Comparison of ENCODE assay signal across 7 cellular contexts in the genomic region with DNA sequence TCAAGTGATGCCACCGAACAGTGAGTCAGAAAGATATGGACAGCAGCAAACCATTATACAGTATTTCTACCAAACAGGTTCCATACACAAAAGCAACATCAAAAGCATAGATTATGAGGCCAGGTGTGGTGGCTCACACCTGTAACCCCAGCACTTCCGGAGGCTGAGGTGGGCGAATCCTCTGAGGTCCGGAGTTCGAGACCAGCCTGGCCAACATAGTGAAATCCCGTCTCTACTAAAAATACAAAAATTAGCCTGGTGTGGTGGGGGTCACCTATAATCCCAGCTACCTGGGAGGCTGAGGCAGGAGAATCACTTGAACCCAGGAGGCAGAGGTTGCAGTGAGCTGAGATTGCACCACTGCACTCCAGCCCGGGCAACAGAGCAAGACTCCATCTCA. TPM values are rescaled to one million over a fixed set of nuclear protein-coding genes. Genes with fewer than 3 reads are reported as not detected.
DNase-seq lines count a peak whose midpoint lies in the region; ATAC-seq, FAIRE-seq and TF ChIP-seq lines count a peak whose summit lies in the region.
"Not testable (repeated sequence)": the region's sequence is repeated elsewhere in the genome, so short reads cannot be mapped to it uniquely, and the experiment has no call there.

No MANE protein-coding gene starts in this region.

- not testable (repeated sequence) for H2AFZ ChIP-seq in SU-DHL-6 (ENCODE audit: low read depth, low read length, severe bottlenecking); GM12878 (ENCODE audit: control insufficient read depth, low read depth, low read length)

- not testable (repeated sequence) for H3K27me3 Mint-ChIP-seq in CD8-positive, alpha-beta memory T cell; activated CD4-positive, alpha-beta memory T cell treated with anti-CD3 and anti-CD28 coated beads for 36 hours; activated T-helper 1 cell treated with anti-CD3 and anti-CD28 coated beads, Interleukin-12 subunit alpha, Interleukin-12 subunit beta, Interleukin-2, Interleukin-4 antibody, amounts not matched to agents 30 ng/mL and 10 ng/mL and 1 ng/mL, durations not matched to agents 14 hours and 24 hours and 36 hours (ENCODE audit: insufficient read depth); naive thymus-derived CD4-positive, alpha-beta T cell; stimulated activated memory B cell treated with anti-CD40 and anti-IgM and Interleukin-4, amounts not matched to agents 10 μg/mL and 1 μg/mL and 100 μg/mL, for 72 hours

- H3K9me3 ChIP-seq in CD8-positive, alpha-beta memory T cell (ENCODE audit: low read length); SU-DHL-6 (ENCODE audit: insufficient read depth, low read length); GM12878 (replicated peaks; ENCODE audit: control insufficient read depth, insufficient read depth, low read length); naive thymus-derived CD4-positive, alpha-beta T cell (ENCODE audit: control insufficient read depth in 2 of 3, low read length in 3 of 3): not testable (repeated sequence)

- H3K79me2 ChIP-seq in SU-DHL-6 (ENCODE audit: insufficient read depth, low read length), result peaks cover 23% of the 10 kb centered on the region
- H3K79me2 ChIP-seq in GM12878 (ENCODE audit: control insufficient read depth, insufficient read depth, low read length), result not testable (repeated sequence)

- H3K4me3 ChIP-seq in CD8-positive, alpha-beta memory T cell (ENCODE audit: low read length), result peak overlapping the region; percentile 94
- not testable (repeated sequence) for H3K4me3 ChIP-seq in SU-DHL-6 (ENCODE audit: insufficient read depth, low read length, poor library complexity, severe bottlenecking); GM12878
- H3K4me3 ChIP-seq in naive thymus-derived CD4-positive, alpha-beta T cell (ENCODE audit: low read length), result peak overlapping the region; percentile 55

- RAD21 ChIA-PET in GM12878 (lab: Charles Lee; ENCODE audit: unreplicated experiment), result not testable (repeated sequence)

- SMC1A ChIA-PET in GM12878 (lab: Charles Lee; ENCODE audit: uncharacterized antibody, unreplicated experiment), result interaction anchor here (1.2 to 1.4 kb wide), 2 partner anchors 9 to 13 kb away, joined by 3 to 5 read pairs; no protein-coding TSS in a partner anchor

- not testable (repeated sequence) for TF ChIP-seq RAD21 in GM12878 (IDR thresholded peaks at IDR 0.05; ENCODE audit: insufficient read depth, low read depth, low read length)

- FAIRE-seq in GM12878 (lab: Jason Lieb, UNC), result not testable (repeated sequence)

- not testable (repeated sequence) for TF ChIP-seq POLR2A in GM12878 (IDR thresholded peaks at IDR 0.05; ENCODE audit: low read depth, low read length)

- not testable (repeated sequence) for H3K9me3 Mint-ChIP-seq in CD8-positive, alpha-beta memory T cell; activated T-helper 1 cell treated with anti-CD3 and anti-CD28 coated beads, Interleukin-12 subunit alpha, Interleukin-12 subunit beta, Interleukin-2, Interleukin-4 antibody, amounts not matched to agents 30 ng/mL and 10 ng/mL and 1 ng/mL, durations not matched to agents 14 hours and 24 hours and 36 hours; stimulated activated memory B cell treated with anti-CD40 and anti-IgM and Interleukin-4, amounts not matched to agents 10 μg/mL and 1 μg/mL and 100 μg/mL, for 72 hours
- peaks cover 15% of the 10 kb centered on the region for H3K9me3 Mint-ChIP-seq in activated CD4-positive, alpha-beta memory T cell treated with anti-CD3 and anti-CD28 coated beads for 36 hours
- peaks cover 2 to 15% (median 6%) of the 10 kb centered on the region in 11 donors for H3K9me3 Mint-ChIP-seq in naive thymus-derived CD4-positive, alpha-beta T cell

- ATAC-seq in GM12878; naive thymus-derived CD4-positive, alpha-beta T cell; stimulated activated memory B cell treated with anti-CD40 and anti-IgM and Interleukin-4, amounts not matched to agents 10 μg/mL and 1 μg/mL and 100 μg/mL, for 72 hours: not testable (repeated sequence)

- not testable (repeated sequence) for H3K9me2 ChIP-seq in SU-DHL-6 (replicated peaks; ENCODE audit: insufficient read depth, low read length)

- H3K4me1 ChIP-seq in CD8-positive, alpha-beta memory T cell (ENCODE audit: insufficient read depth, low read length), result peaks cover 61% of the 10 kb centered on the region
- H3K4me1 ChIP-seq in GM12878 (ENCODE audit: control insufficient read depth, insufficient read depth, low read length), result peaks cover 58% of the 10 kb centered on the region
- H3K4me1 ChIP-seq in naive thymus-derived CD4-positive, alpha-beta T cell (ENCODE audit: control insufficient read depth in 2 of 2, insufficient read depth in 2 of 2, low read length in 2 of 2), result peaks cover 34 to 44% of the 10 kb centered on the region in 2 donors

- H3K4me1 Mint-ChIP-seq in CD8-positive, alpha-beta memory T cell, result peaks cover 50 to 84% (median 65%) of the 10 kb centered on the region in 3 donors
- H3K4me1 Mint-ChIP-seq in activated CD4-positive, alpha-beta memory T cell treated with anti-CD3 and anti-CD28 coated beads for 36 hours (ENCODE audit: low read depth), result peaks cover 59% of the 10 kb centered on the region
- H3K4me1 Mint-ChIP-seq in activated T-helper 1 cell treated with anti-CD3 and anti-CD28 coated beads, Interleukin-12 subunit alpha, Interleukin-12 subunit beta, Interleukin-2, Interleukin-4 antibody, amounts not matched to agents 30 ng/mL and 10 ng/mL and 1 ng/mL, durations not matched to agents 14 hours and 24 hours and 36 hours (ENCODE audit: low read depth), result peaks cover 56% of the 10 kb centered on the region
- H3K4me1 Mint-ChIP-seq in naive thymus-derived CD4-positive, alpha-beta T cell, result peaks cover 20 to 77% (median 59%) of the 10 kb centered on the region in 7 donors
- peaks cover 71% of the 10 kb centered on the region for H3K4me1 Mint-ChIP-seq in stimulated activated memory B cell treated with anti-CD40 and anti-IgM and Interleukin-4, amounts not matched to agents 10 μg/mL and 1 μg/mL and 100 μg/mL, for 72 hours

- intact Hi-C loops in activated CD4-positive, alpha-beta memory T cell treated with anti-CD3 and anti-CD28 coated beads for 36 hours (cut with micrococcal nuclease), result loop anchor here (5.0 to 10.0 kb wide), 2 partner anchors 150 to 332 kb away; no protein-coding TSS in a partner anchor
- intact Hi-C loops in activated T-helper 1 cell treated with anti-CD3 and anti-CD28 coated beads, Interleukin-12 subunit alpha, Interleukin-12 subunit beta, Interleukin-2, Interleukin-4 antibody, amounts not matched to agents 30 ng/mL and 10 ng/mL and 1 ng/mL, durations not matched to agents 14 hours and 24 hours and 36 hours (cut with micrococcal nuclease), result not testable (repeated sequence)
- intact Hi-C loops in GM12878 (cut with micrococcal nuclease; ENCODE audit: unreplicated experiment), result loop anchor here (5.0 kb wide), 1 partner anchor 40 kb away; no protein-coding TSS in a partner anchor
- intact Hi-C loops in naive thymus-derived CD4-positive, alpha-beta T cell (cut with micrococcal nuclease), result loop anchor here (5.0 to 10.0 kb wide), 3 partner anchors 50 to 612 kb away; a partner anchor contains a TSS

- H3K36me3 ChIP-seq in CD8-positive, alpha-beta memory T cell (ENCODE audit: insufficient read depth, low read length); SU-DHL-6 (ENCODE audit: low read length); GM12878 (ENCODE audit: control insufficient read depth in 2 of 2, insufficient read depth in 2 of 2, low read length in 1 of 2): not testable (repeated sequence)
- H3K36me3 ChIP-seq in naive thymus-derived CD4-positive, alpha-beta T cell (ENCODE audit: control insufficient read depth in 2 of 3, insufficient read depth in 3 of 3, low read length in 3 of 3), result peaks cover 0 to 20% (median 3%) of the 10 kb centered on the region in 3 experiments

- not testable (repeated sequence) for DNase-seq in CD8-positive, alpha-beta memory T cell; activated CD4-positive, alpha-beta memory T cell treated with anti-CD3 and anti-CD28 coated beads for 36 hours; activated T-helper 1 cell treated with anti-CD3 and anti-CD28 coated beads, Interleukin-12 subunit alpha, Interleukin-12 subunit beta, Interleukin-2, Interleukin-4 antibody, amounts not matched to agents 30 ng/mL and 10 ng/mL and 1 ng/mL, durations not matched to agents 14 hours and 24 hours and 36 hours (ENCODE audit: low spot score); GM12878 (ENCODE audit: low read depth, low spot score); naive thymus-derived CD4-positive, alpha-beta T cell

- not testable (repeated sequence) for H3K27me3 ChIP-seq in CD8-positive, alpha-beta memory T cell (ENCODE audit: insufficient read depth, low read length, poor library complexity, severe bottlenecking); SU-DHL-6 (ENCODE audit: low read length); GM12878 (replicated peaks in 1 of 2; ENCODE audit: control insufficient read depth in 2 of 2, insufficient read depth in 2 of 2, low read length in 1 of 2); naive thymus-derived CD4-positive, alpha-beta T cell (ENCODE audit: control insufficient read depth in 2 of 2, insufficient read depth in 2 of 2, low read length in 2 of 2)

- H3F3A ChIP-seq in SU-DHL-6 (ENCODE audit: insufficient read depth), result peaks cover 72% of the 10 kb centered on the region

- in situ Hi-C loops in GM12878 (cut with MboI), result not testable (repeated sequence)

- not testable (repeated sequence) for H3K27ac ChIP-seq in CD8-positive, alpha-beta memory T cell (ENCODE audit: low read depth, low read length)
- H3K27ac ChIP-seq in SU-DHL-6 (ENCODE audit: low read depth, low read length), result peak overlapping the region; percentile 100
- peak overlapping the region; percentile 6; the same call in 1 of the 2 replicates for H3K27ac ChIP-seq in GM12878 (ENCODE audit: control insufficient read depth, insufficient read depth)
- peak overlapping the region; percentile 81 for H3K27ac ChIP-seq in naive thymus-derived CD4-positive, alpha-beta T cell (ENCODE audit: low read depth, low read length)

- not testable (repeated sequence) for BruUV-seq in GM12878 (replicated peaks; lab: Mats Ljungman, UMichigan)

- WGBS in GM12878 (ENCODE audit: insufficient coverage, insufficient replicate concordance, low lambda C conversion rate, missing lambda C conversion rate), result 76% methylated on average over 6 of the region's 7 CpGs

- POLR2A ChIA-PET in CD8-positive, alpha-beta memory T cell (lab: Charles Lee); activated CD4-positive, alpha-beta memory T cell treated with anti-CD3 and anti-CD28 coated beads for 36 hours (lab: Charles Lee): not testable (repeated sequence)
- POLR2A ChIA-PET in GM12878 (lab: Charles Lee), result interaction anchor here (0.6 to 0.7 kb wide), 2 partner anchors 14 to 993 kb away, joined by 3 read pairs; no protein-coding TSS in a partner anchor
- POLR2A ChIA-PET in naive thymus-derived CD4-positive, alpha-beta T cell (lab: Charles Lee), result interaction anchor here (0.8 to 1.5 kb wide), 2 partner anchors 10 to 12 kb away, joined by 3 to 4 read pairs; no protein-coding TSS in a partner anchor

- not testable (repeated sequence) for TF ChIP-seq CTCF in SU-DHL-6 (IDR thresholded peaks at IDR 0.05; ENCODE audit: insufficient read depth, low read length, poor library complexity, severe bottlenecking); GM12878 (IDR thresholded peaks at IDR 0.05 in 2 of 3, conservative IDR thresholded peaks at IDR 0.05 in 1 of 3; ENCODE audit: control insufficient read depth in 2 of 3, extremely low read depth in 1 of 3, insufficient read depth in 1 of 3, low read depth in 3 of 3, low read length in 3 of 3)

- CTCF ChIA-PET in CD8-positive, alpha-beta memory T cell (lab: Charles Lee); activated CD4-positive, alpha-beta memory T cell treated with anti-CD3 and anti-CD28 coated beads for 36 hours (lab: Charles Lee); GM12878 (lab: Yijun Ruan, JAX); naive thymus-derived CD4-positive, alpha-beta T cell (lab: Charles Lee): not testable (repeated sequence)

- H3K4me3 Mint-ChIP-seq in CD8-positive, alpha-beta memory T cell, result peak overlapping the region; percentile 91 to 96 (median 93)
- peak overlapping the region; percentile 73 for H3K4me3 Mint-ChIP-seq in activated CD4-positive, alpha-beta memory T cell treated with anti-CD3 and anti-CD28 coated beads for 36 hours
- H3K4me3 Mint-ChIP-seq in activated T-helper 1 cell treated with anti-CD3 and anti-CD28 coated beads, Interleukin-12 subunit alpha, Interleukin-12 subunit beta, Interleukin-2, Interleukin-4 antibody, amounts not matched to agents 30 ng/mL and 10 ng/mL and 1 ng/mL, durations not matched to agents 14 hours and 24 hours and 36 hours, result peak overlapping the region; percentile 69
- peak overlapping the region; percentile 83 to 100 (median 99) for H3K4me3 Mint-ChIP-seq in naive thymus-derived CD4-positive, alpha-beta T cell
- H3K4me3 Mint-ChIP-seq in stimulated activated memory B cell treated with anti-CD40 and anti-IgM and Interleukin-4, amounts not matched to agents 10 μg/mL and 1 μg/mL and 100 μg/mL, for 72 hours, result peak overlapping the region; percentile 61

- H3K36me3 Mint-ChIP-seq in CD8-positive, alpha-beta memory T cell, result peaks cover 2 to 31% (median 10%) of the 10 kb centered on the region in 3 donors
- not testable (repeated sequence) for H3K36me3 Mint-ChIP-seq in activated CD4-positive, alpha-beta memory T cell treated with anti-CD3 and anti-CD28 coated beads for 36 hours; activated T-helper 1 cell treated with anti-CD3 and anti-CD28 coated beads, Interleukin-12 subunit alpha, Interleukin-12 subunit beta, Interleukin-2, Interleukin-4 antibody, amounts not matched to agents 30 ng/mL and 10 ng/mL and 1 ng/mL, durations not matched to agents 14 hours and 24 hours and 36 hours (ENCODE audit: low read depth)
- peaks cover 3 to 31% (median 20%) of the 10 kb centered on the region in 5 donors for H3K36me3 Mint-ChIP-seq in naive thymus-derived CD4-positive, alpha-beta T cell
- peaks cover 15% of the 10 kb centered on the region for H3K36me3 Mint-ChIP-seq in stimulated activated memory B cell treated with anti-CD40 and anti-IgM and Interleukin-4, amounts not matched to agents 10 μg/mL and 1 μg/mL and 100 μg/mL, for 72 hours

- H4K20me1 ChIP-seq in SU-DHL-6 (ENCODE audit: low read depth, low read length); GM12878 (ENCODE audit: control insufficient read depth, insufficient read depth): not testable (repeated sequence)

- H3K9ac ChIP-seq in SU-DHL-6 (ENCODE audit: low read length), result 0 out of 2 replicates have a peak overlapping the region, but pooled peaks have one; percentile 51
- not testable (repeated sequence) for H3K9ac ChIP-seq in GM12878 (ENCODE audit: control insufficient read depth, insufficient read depth, low read length)

- TF ChIP-seq EP300 in GM12878 (IDR thresholded peaks at IDR 0.05; ENCODE audit: borderline replicate concordance in 1 of 2, control insufficient read depth in 1 of 2, low read depth in 2 of 2, low read length in 2 of 2), result not testable (repeated sequence)

- H3K4me2 ChIP-seq in SU-DHL-6 (ENCODE audit: low read depth, low read length, poor library complexity, severe bottlenecking) (peak overlapping the region; percentile 86), GM12878 (ENCODE audit: control insufficient read depth, insufficient read depth) (peak overlapping the region; percentile 5; the same call in 1 of the 2 replicates)

- peak overlapping the region; percentile 60 to 97 (median 88) for H3K27ac Mint-ChIP-seq in CD8-positive, alpha-beta memory T cell
- peak overlapping the region; percentile 71 for H3K27ac Mint-ChIP-seq in activated CD4-positive, alpha-beta memory T cell treated with anti-CD3 and anti-CD28 coated beads for 36 hours
- not testable (repeated sequence) for H3K27ac Mint-ChIP-seq in activated T-helper 1 cell treated with anti-CD3 and anti-CD28 coated beads, Interleukin-12 subunit alpha, Interleukin-12 subunit beta, Interleukin-2, Interleukin-4 antibody, amounts not matched to agents 30 ng/mL and 10 ng/mL and 1 ng/mL, durations not matched to agents 14 hours and 24 hours and 36 hours
- H3K27ac Mint-ChIP-seq in naive thymus-derived CD4-positive, alpha-beta T cell, result peak overlapping the region; percentile 24 to 99 (median 97)
- peak overlapping the region; percentile 89 for H3K27ac Mint-ChIP-seq in stimulated activated memory B cell treated with anti-CD40 and anti-IgM and Interleukin-4, amounts not matched to agents 10 μg/mL and 1 μg/mL and 100 μg/mL, for 72 hours

RNA-seq across cellular contexts. Expression of a gene that starts 1.7 kb away (rescaled TPM):
- 10 to 100 TPM; 51.0 to 53.3 TPM for total RNA-seq in CD8-positive, alpha-beta memory T cell
- polyA plus RNA-seq in CD8-positive, alpha-beta memory T cell, result 9.6 TPM
- total RNA-seq in activated CD4-positive, alpha-beta memory T cell treated with anti-CD3 and anti-CD28 coated beads for 36 hours, result 10 to 100 TPM; 36.9 to 37.1 TPM
- 29.3 and 30.5 TPM in 2 replicates for total RNA-seq in activated T-helper 1 cell treated with anti-CD3 and anti-CD28 coated beads, Interleukin-12 subunit alpha, Interleukin-12 subunit beta, Interleukin-2, Interleukin-4 antibody, amounts not matched to agents 30 ng/mL and 10 ng/mL and 1 ng/mL, durations not matched to agents 14 hours and 24 hours and 36 hours
- 56.0 and 60.3 TPM in 2 replicates for total RNA-seq in GM12878 (2013; cell fraction: nucleolus; rRNA removed)
- total RNA-seq in GM12878 (2014; rRNA removed), result 26.9 and 31.1 TPM in 2 replicates
- 8.8 and 8.9 TPM in 2 replicates for total RNA-seq in GM12878 (2014; rRNA removed; fragmentation: Illumina TruSeq; extraction: Trizol)
- total RNA-seq in GM12878 (2021), result 32.3 and 37.3 TPM in 2 replicates
- 7.9 TPM for polyA plus RNA-seq in GM12878 (2011; ENCODE audit: low read depth)
- polyA plus RNA-seq in GM12878 (2011; rRNA removed), result 7.0 and 8.9 TPM in 2 replicates
- 15.0 and 21.0 TPM in 2 replicates for polyA plus RNA-seq in GM12878 (2011; cell fraction: cytosol; rRNA removed)
- 37.2 and 41.2 TPM in 2 replicates for polyA plus RNA-seq in GM12878 (2011; cell fraction: nucleus; rRNA removed)
- 17.2 and 18.4 TPM in 2 replicates for polyA plus RNA-seq in GM12878 (2012)
- polyA plus RNA-seq in GM12878 (2014; fragmentation: Illumina TruSeq; extraction: Trizol), result 1.2 and 6.6 TPM in 2 replicates
- under 1 TPM; 0.31 to 0.57 TPM for polyA plus RNA-seq in GM12878 (2014; fragmentation: Nextera tagmentation; extraction: Ambion mirVana)
- polyA plus RNA-seq in GM12878 (2014; rRNA removed), result 23.3 and 27.6 TPM in 2 replicates
- polyA plus RNA-seq in GM12878 (2016; fragmentation: Nextera tagmentation; extraction: Ambion mirVana), result 10 to 100 TPM; 17.9 to 19.9 TPM
- 8.9 and 22.5 TPM in 2 replicates for polyA minus RNA-seq in GM12878 (2011; rRNA and poly(A)+ RNA removed)
- polyA minus RNA-seq in GM12878 (2011; cell fraction: cytosol; rRNA and poly(A)+ RNA removed), result 16.8 and 20.8 TPM in 2 replicates
- polyA minus RNA-seq in GM12878 (2011; cell fraction: nucleus; rRNA and poly(A)+ RNA removed), result 13.7 and 21.9 TPM in 2 replicates
- 100 to 1,000 TPM in 4 of 5 experiments, 10 to 100 TPM in 1; 53.0 to 132 (median 130) TPM for total RNA-seq in naive thymus-derived CD4-positive, alpha-beta T cell
- polyA plus RNA-seq in naive thymus-derived CD4-positive, alpha-beta T cell, result 10 to 100 TPM in 1 of 2 donors, 1 to 10 TPM in 1; 3.9 to 14.4 TPM

RNA-seq across cellular contexts. Expression of a gene that starts 52.8 kb away (rescaled TPM):
- total RNA-seq in CD8-positive, alpha-beta memory T cell, result 1 to 10 TPM; 1.2 TPM
- not detected for polyA plus RNA-seq in CD8-positive, alpha-beta memory T cell
- 1 to 10 TPM; 2.9 to 3.3 TPM for total RNA-seq in activated CD4-positive, alpha-beta memory T cell treated with anti-CD3 and anti-CD28 coated beads for 36 hours
- 1.5 TPM in 2 replicates for total RNA-seq in activated T-helper 1 cell treated with anti-CD3 and anti-CD28 coated beads, Interleukin-12 subunit alpha, Interleukin-12 subunit beta, Interleukin-2, Interleukin-4 antibody, amounts not matched to agents 30 ng/mL and 10 ng/mL and 1 ng/mL, durations not matched to agents 14 hours and 24 hours and 36 hours
- total RNA-seq in GM12878 (2013; cell fraction: nucleolus; rRNA removed), result 603 and 662 TPM in 2 replicates
- 21.1 and 24.1 TPM in 2 replicates for total RNA-seq in GM12878 (2014; rRNA removed)
- total RNA-seq in GM12878 (2014; rRNA removed; fragmentation: Illumina TruSeq; extraction: Trizol), result 14.0 and 14.8 TPM in 2 replicates
- 34.5 and 34.6 TPM in 2 replicates for total RNA-seq in GM12878 (2021)
- 15.2 TPM for polyA plus RNA-seq in GM12878 (2011; ENCODE audit: low read depth)
- polyA plus RNA-seq in GM12878 (2011; rRNA removed), result 17.8 and 34.9 TPM in 2 replicates
- polyA plus RNA-seq in GM12878 (2011; cell fraction: cytosol; rRNA removed), result 25.6 and 39.1 TPM in 2 replicates
- polyA plus RNA-seq in GM12878 (2011; cell fraction: nucleus; rRNA removed), result 69.7 and 70.7 TPM in 2 replicates
- 19.3 and 20.0 TPM in 2 replicates for polyA plus RNA-seq in GM12878 (2012)
- polyA plus RNA-seq in GM12878 (2014; fragmentation: Illumina TruSeq; extraction: Trizol), result 8.3 and 11.2 TPM in 2 replicates
- 1 to 10 TPM; 4.2 to 8.0 TPM for polyA plus RNA-seq in GM12878 (2014; fragmentation: Nextera tagmentation; extraction: Ambion mirVana)
- 19.9 and 20.4 TPM in 2 replicates for polyA plus RNA-seq in GM12878 (2014; rRNA removed)
- 10 to 100 TPM in 1 of 2 experiments, 1 to 10 TPM in 1; 9.9 to 12.4 TPM for polyA plus RNA-seq in GM12878 (2016; fragmentation: Nextera tagmentation; extraction: Ambion mirVana)
- polyA minus RNA-seq in GM12878 (2011; rRNA and poly(A)+ RNA removed), result 328 and 339 TPM in 2 replicates
- polyA minus RNA-seq in GM12878 (2011; cell fraction: cytosol; rRNA and poly(A)+ RNA removed), result 69.8 and 74.7 TPM in 2 replicates
- polyA minus RNA-seq in GM12878 (2011; cell fraction: nucleus; rRNA and poly(A)+ RNA removed), result 131 and 160 TPM in 2 replicates
- 1 to 10 TPM in 4 of 5 experiments, under 1 TPM in 1; 0.89 to 9.9 (median 3.9) TPM for total RNA-seq in naive thymus-derived CD4-positive, alpha-beta T cell
- polyA plus RNA-seq in naive thymus-derived CD4-positive, alpha-beta T cell, result under 1 TPM; 0.29 to 0.71 TPM
